ENCODE assay signal across 1 cellular context in genomic region chr11:87432006-87432405, GRCh38.
TF ChIP-seq lines count a peak whose summit lies in the region.

No MANE protein-coding gene starts in this region.

TF ChIP-seq in GM23338, 12 proteins besides CTCF, POLR2A, EP300 and RAD21 (continued from another document):
- no peak for TF ChIP-seq REST (IDR thresholded peaks at IDR 0.05; ENCODE audit: unreplicated experiment)
- no peak for TF ChIP-seq JUNB (IDR thresholded peaks at IDR 0.05; ENCODE audit: unreplicated experiment)
- no peak for TF ChIP-seq STAT1 (IDR thresholded peaks at IDR 0.05; ENCODE audit: unreplicated experiment)
- no peak for TF ChIP-seq ZNF114 (CRISPR knock-in tag; IDR thresholded peaks at IDR 0.05)
- TF ChIP-seq POLR2AphosphoS5 (IDR thresholded peaks at IDR 0.05; ENCODE audit: low read depth), result no peak
- no peak for TF ChIP-seq CREB1 (CRISPR knock-in tag; IDR thresholded peaks at IDR 0.05; ENCODE audit: low read depth)
- TF ChIP-seq ETS1 (IDR thresholded peaks at IDR 0.05), result no peak
- TF ChIP-seq EZH2phosphoT487 (IDR thresholded peaks at IDR 0.05; ENCODE audit: unreplicated experiment), result no peak
